ENCODE assay signal across 8 cellular contexts in genomic region chr3:49469876-49470713, GRCh38. TPM values are rescaled to one million over a fixed set of nuclear protein-coding genes. Genes with fewer than 3 reads are reported as not detected.
A peak's percentile ranks its signal among the peaks of the same experiment; 100 is the strongest.
DNase-seq lines count a peak whose midpoint lies in the region; ATAC-seq and TF ChIP-seq lines count a peak whose summit lies in the region.

Gene DAG1, plus strand, starts transcription at chr3:49470267. Its CDS starts 40,268 bp downstream, at chr3:49510535.

- no peaks in the 10 kb centered on the region for H3K36me3 ChIP-seq in BJ (ENCODE audit: control insufficient read depth, insufficient read depth, low read length)

- DNase-seq in BJ (ENCODE audit: low read depth) (peak; percentile 84), NCI-H526 (lab: John Stamatoyannopoulos, UW) (peak; percentile 86 to 97)
- peak; percentile 97 for DNase-seq in activated CD4-positive, alpha-beta T cell treated with anti-CD3 and anti-CD28 coated beads for 48 hours
- peak; percentile 83 to 95 (median 91) for DNase-seq in stimulated activated CD4-positive, alpha-beta T cell treated with anti-CD3 and anti-CD28 coated beads, Interleukin-1b, Interleukin-23, amount 100 ng/mL, for 24 hours (ENCODE audit: low read depth in 4 of 4, low spot score in 1 of 4)

- no peak for TF ChIP-seq CTCF in BJ (IDR thresholded peaks at IDR 0.05; ENCODE audit: insufficient read depth, low read depth, low read length)

- CTCF ChIA-PET in BJ (lab: Yijun Ruan, JAX) = interaction anchor here (0.6 to 3.4 kb wide), 9 partner anchors 9 to 730 kb away, joined by 3 to 14 read pairs (median 4); no protein-coding TSS in a partner anchor

- peak within 1 kb of the TSS; percentile 65 for H3K4me3 ChIP-seq in BJ (ENCODE audit: low read depth, low read length)

- POLR2A ChIA-PET in BJ (lab: Charles Lee) = interaction anchor here (0.5 to 1.1 kb wide), 6 partner anchors 8 to 130 kb away, joined by 3 to 5 read pairs (median 4); partner anchors contain the start of gene RHOA

- H3K27me3 ChIP-seq in BJ (ENCODE audit: control insufficient read depth, insufficient read depth, low read length) = no peaks in the 10 kb centered on the region
- H3K27me3 ChIP-seq in layer of hippocampus (ENCODE audit: control insufficient read depth, insufficient read depth, low read length) = no peaks in the 10 kb centered on the region

- ATAC-seq in GM19324 (IDR thresholded peaks at IDR 0.05; ENCODE audit: low FRiP score, unreplicated experiment) = peak; percentile 86
- ATAC-seq in HG03460 (IDR thresholded peaks at IDR 0.05; ENCODE audit: unreplicated experiment) = peak; percentile 78

- peak within 1 kb of the TSS; percentile 98 for H3K27ac ChIP-seq in cingulate gyrus (ENCODE audit: low read depth, low read length)
- H3K27ac ChIP-seq in layer of hippocampus (ENCODE audit: low read depth, low read length) = peak within 1 kb of the TSS; percentile 96

RNA-seq across cellular contexts. Expression of gene DAG1, which starts in this region (rescaled TPM):
- 71.4 and 144 TPM in 2 replicates for polyA plus RNA-seq in BJ (2011; rRNA removed)
- polyA minus RNA-seq in BJ (2011; rRNA and poly(A)+ RNA removed) = 61.3 and 87.1 TPM in 2 replicates

Comparison
In these comparisons a context has a peak if more than half of its experiments do, and no peak if none do; other contexts are left out.
1. Peak in every context shown above with its lines: DNase-seq, ATAC-seq, H3K4me3 ChIP-seq and H3K27ac ChIP-seq.